8 cellular contexts compared by ENCODE assay signal in genomic region chr12:108193922-108194321, GRCh38.
A peak's percentile ranks its signal among the peaks of the same experiment; 100 is the strongest.
DNase-seq lines count a peak whose midpoint lies in the region; ATAC-seq, FAIRE-seq and TF ChIP-seq lines count a peak whose summit lies in the region.

No MANE protein-coding gene starts in this region.

- no peaks in the 10 kb centered on the region for H3K9me3 ChIP-seq in CD8-positive, alpha-beta T cell (ENCODE audit: low read length)

- peak in 3 of 7 experiments; percentile 7 to 17 (median 9) for DNase-seq in CD8-positive, alpha-beta T cell
- DNase-seq in GM12892 (ENCODE audit: insufficient read length) (peak; percentile 23), NCI-H748 treated with DMSO at 0.1 percent for 48 hours (lab: John Stamatoyannopoulos, UW) (peak; percentile 23), coronary artery (ENCODE audit: low spot score) (no peak), neural crest cell (ENCODE audit: low read depth, low spot score) (peak; percentile 45), NOMO-1 treated with DMSO at 0.1 percent for 48 hours (lab: John Stamatoyannopoulos, UW; ENCODE audit: unreplicated experiment) (no peak)
- DNase-seq in effector CD8-positive, alpha-beta T cell (lab: John Stamatoyannopoulos, UW) = no peak

- no peak overlapping the region for H3K27ac Mint-ChIP-seq in CD8-positive, alpha-beta T cell
- no peak overlapping the region for H3K27ac Mint-ChIP-seq in neural crest cell (ENCODE audit: unreplicated experiment)

- H3K4me1 ChIP-seq in CD8-positive, alpha-beta T cell (ENCODE audit: insufficient read depth, low read length) = no peaks in the 10 kb centered on the region

- CTCF ChIA-PET in CD8-positive, alpha-beta T cell (lab: Charles Lee) = interaction anchor here (0.9 to 2.9 kb wide), 7 partner anchors 9 to 231 kb away, joined by 3 to 15 read pairs (median 4); no protein-coding TSS in a partner anchor

- ATAC-seq in CD8-positive, alpha-beta T cell = no peak
- no peak for ATAC-seq in GM18858 (IDR thresholded peaks at IDR 0.05; ENCODE audit: unreplicated experiment)

- FAIRE-seq in GM12892 (lab: Jason Lieb, UNC) = peak; percentile 85

- H3K9me3 Mint-ChIP-seq in CD8-positive, alpha-beta T cell = no peaks in the 10 kb centered on the region
- no peaks in the 10 kb centered on the region for H3K9me3 Mint-ChIP-seq in neural crest cell

- no peak overlapping the region for H3K4me3 Mint-ChIP-seq in CD8-positive, alpha-beta T cell
- no peak overlapping the region for H3K4me3 Mint-ChIP-seq in neural crest cell

- no peaks in the 10 kb centered on the region for H3K36me3 Mint-ChIP-seq in CD8-positive, alpha-beta T cell
- no peaks in the 10 kb centered on the region for H3K36me3 Mint-ChIP-seq in neural crest cell (ENCODE audit: low read depth)

- no peaks in the 10 kb centered on the region for H3K36me3 ChIP-seq in CD8-positive, alpha-beta T cell (ENCODE audit: insufficient read depth, low read length)

- no peak for TF ChIP-seq POLR2A in GM12892 (IDR thresholded peaks at IDR 0.05; ENCODE audit: low read depth, low read length)

- no peaks in the 10 kb centered on the region for H3K27me3 ChIP-seq in CD8-positive, alpha-beta T cell (ENCODE audit: insufficient read depth, low read length)

- TF ChIP-seq CTCF in CD8-positive, alpha-beta T cell (IDR thresholded peaks at IDR 0.05) = peak; percentile 57
- TF ChIP-seq CTCF in coronary artery (IDR thresholded peaks at IDR 0.05) (peak; percentile 78), neural crest cell (conservative IDR thresholded peaks at IDR 0.05) (peak; percentile 89)

- no peak overlapping the region for H3K27ac ChIP-seq in CD8-positive, alpha-beta T cell (ENCODE audit: low read depth, low read length)
- no peak overlapping the region for H3K27ac ChIP-seq in coronary artery

- POLR2A ChIA-PET in CD8-positive, alpha-beta T cell (lab: Charles Lee) = no interaction called here

- intact Hi-C loops in CD8-positive, alpha-beta T cell (cut with DNase I, micrococcal nuclease) = loop anchor here (2.0 to 5.0 kb wide), 3 partner anchors 203 to 1062 kb away; partner anchors contain the start of gene PRDM4 (in 2 of the 2)

- H3K27me3 Mint-ChIP-seq in CD8-positive, alpha-beta T cell (ENCODE audit: low read depth) = peaks cover 17% of the 10 kb centered on the region
- peaks cover 53% of the 10 kb centered on the region for H3K27me3 Mint-ChIP-seq in neural crest cell (ENCODE audit: low read depth)

- H3K4me3 ChIP-seq in CD8-positive, alpha-beta T cell (ENCODE audit: low read depth, low read length) = no peak overlapping the region
- H3K4me3 ChIP-seq in coronary artery = no peak overlapping the region

- H3K4me1 Mint-ChIP-seq in CD8-positive, alpha-beta T cell (ENCODE audit: low read depth) = no peaks in the 10 kb centered on the region
- no peaks in the 10 kb centered on the region for H3K4me1 Mint-ChIP-seq in neural crest cell

Comparison
In these comparisons a context has a peak if more than half of its experiments do, and no peak if none do; other contexts are left out.
1. DNase-seq: peak in GM12892 (single experiment), NCI-H748 treated with DMSO at 0.1 percent for 48 hours (single experiment) and neural crest cell (single experiment); none in coronary artery (single experiment), NOMO-1 treated with DMSO at 0.1 percent for 48 hours (single experiment) and effector CD8-positive, alpha-beta T cell (single experiment).
2. Peak in every context shown above with its lines, with median percentiles within 50 percentile points of each other: CTCF ChIP-seq.